ENCODE assay signal across 8 cellular contexts in genomic region chr4:158670975-158671664, GRCh38. TPM values are rescaled to one million over a fixed set of nuclear protein-coding genes. Genes with fewer than 3 reads are reported as not detected.
A peak's percentile ranks its signal among the peaks of the same experiment; 100 is the strongest.
DNase-seq lines count a peak whose midpoint lies in the region; ATAC-seq, FAIRE-seq and TF ChIP-seq lines count a peak whose summit lies in the region.

No MANE protein-coding gene starts in this region.

- CTCF ChIA-PET in PC-9 (lab: Charles Lee): interaction anchor here (0.5 kb wide), 1 partner anchor 1797 kb away, joined by 3 read pairs; no protein-coding TSS in a partner anchor

- no peaks in the 10 kb centered on the region for H3K9me2 ChIP-seq in PC-9 (ENCODE audit: insufficient read depth)

- BruUV-seq in PC-9 (replicated peaks; lab: Mats Ljungman, UMichigan): no TSS peak

- H2AFZ ChIP-seq in PC-9: peak overlapping the region; percentile 97
- peak overlapping the region; percentile 88 for H2AFZ ChIP-seq in neural progenitor cell (replicated peaks)

- H3F3A ChIP-seq in PC-9 (ENCODE audit: insufficient read depth, low read depth): peaks cover 8% of the 10 kb centered on the region; the same call in 1 of the 2 replicates
- H3F3A ChIP-seq in neural progenitor cell (ENCODE audit: low read depth): peaks cover 25% of the 10 kb centered on the region

- H3K27me3 ChIP-seq in PC-9 (ENCODE audit: insufficient read depth, low read depth) (no peaks in the 10 kb centered on the region), foreskin keratinocyte (no peaks in the 10 kb centered on the region), neural progenitor cell (no peaks in the 10 kb centered on the region)

- H3K4me3 Mint-ChIP-seq in neural progenitor cell: peak overlapping the region; percentile 99

- no peaks in the 10 kb centered on the region for H3K9me3 ChIP-seq in PC-9 (ENCODE audit: insufficient read depth, low read depth)
- no peaks in the 10 kb centered on the region for H3K9me3 ChIP-seq in neural progenitor cell (ENCODE audit: low read depth)

- peak overlapping the region; percentile 74 for H3K27ac ChIP-seq in PC-9
- H3K27ac ChIP-seq in foreskin keratinocyte: peak overlapping the region; percentile 82
- peak overlapping the region; percentile 96 for H3K27ac ChIP-seq in neural progenitor cell
- peak overlapping the region; percentile 95 for H3K27ac ChIP-seq in substantia nigra (ENCODE audit: low read depth, low read length, poor library complexity, severe bottlenecking)

- H4K20me1 ChIP-seq in PC-9 (ENCODE audit: insufficient read depth) (no peaks in the 10 kb centered on the region), neural progenitor cell (ENCODE audit: low read depth) (peaks cover 23% of the 10 kb centered on the region)

- ATAC-seq in GM21360 (IDR thresholded peaks at IDR 0.05; ENCODE audit: unreplicated experiment): peak; percentile 30
- ATAC-seq in foreskin keratinocyte: peak; percentile 29

- POLR2A ChIA-PET in PC-9 (lab: Charles Lee; ENCODE audit: unreplicated experiment): interaction anchor here (0.6 kb wide), 1 partner anchor 139 kb away, joined by 3 read pairs; no protein-coding TSS in a partner anchor

- DNase-seq in D721Med (ENCODE audit: insufficient read length, low spot score) (no peak), HT1080 (ENCODE audit: low read depth) (peak; percentile 68), PC-9 (peak; percentile 57 to 63), activated gamma-delta T cell (lab: John Stamatoyannopoulos, UW) (peak; percentile 55), foreskin keratinocyte (peak; percentile 42 to 73), neural progenitor cell (ENCODE audit: low spot score) (peak; percentile 92), substantia nigra (lab: John Stamatoyannopoulos, UW) (peak in 46 of 49 donors; percentile 3 to 80 (median 44))

- peak overlapping the region; percentile 78 for H3K9ac ChIP-seq in neural progenitor cell

- H3K9me3 Mint-ChIP-seq in neural progenitor cell: no peaks in the 10 kb centered on the region

- H3K36me3 Mint-ChIP-seq in neural progenitor cell: peaks cover 6% of the 10 kb centered on the region

- peak; percentile 63 for FAIRE-seq in D721Med (lab: Jason Lieb, UNC)

- peak overlapping the region; percentile 91 for H3K4me2 ChIP-seq in PC-9
- H3K4me2 ChIP-seq in neural progenitor cell: peak overlapping the region; percentile 90

- H3K79me2 ChIP-seq in PC-9 (ENCODE audit: low read depth) (peaks cover 19% of the 10 kb centered on the region), neural progenitor cell (ENCODE audit: low read depth) (peaks cover 55% of the 10 kb centered on the region)

- H3K4me3 ChIP-seq in PC-9 (peak overlapping the region; percentile 83), neural progenitor cell (peak overlapping the region; percentile 84)

- TF ChIP-seq CTCF in D721Med (IDR thresholded peaks at IDR 0.05; ENCODE audit: insufficient read depth, missing control alignments) (no peak), PC-9 (conservative IDR thresholded peaks at IDR 0.05) (no peak), foreskin keratinocyte (conservative IDR thresholded peaks at IDR 0.05) (no peak), neural progenitor cell (IDR thresholded peaks at IDR 0.05) (no peak)

- peaks cover 14% of the 10 kb centered on the region for H3K4me1 Mint-ChIP-seq in neural progenitor cell

- H3K27ac Mint-ChIP-seq in neural progenitor cell: peak overlapping the region; percentile 100

- H3K36me3 ChIP-seq in PC-9 (ENCODE audit: low read depth): no peaks in the 10 kb centered on the region
- H3K36me3 ChIP-seq in neural progenitor cell: no peaks in the 10 kb centered on the region

- peaks cover 8% of the 10 kb centered on the region for H3K4me1 ChIP-seq in PC-9 (replicated peaks; ENCODE audit: insufficient read depth)
- no peaks in the 10 kb centered on the region for H3K4me1 ChIP-seq in foreskin keratinocyte
- peaks cover 7% of the 10 kb centered on the region for H3K4me1 ChIP-seq in neural progenitor cell

- intact Hi-C loops in PC-9 (cut with micrococcal nuclease; ENCODE audit: unreplicated experiment): loop anchor here (2.0 kb wide), 1 partner anchor 432 kb away; the partner anchor contains the start of gene RAPGEF2

- peaks cover 6% of the 10 kb centered on the region for H3K27me3 Mint-ChIP-seq in neural progenitor cell (ENCODE audit: insufficient read depth, low read depth)

RNA-seq across cellular contexts. Expression of gene C4orf46, which starts 0.6 kb away (rescaled TPM):
- 16.1 and 22.6 TPM in 2 replicates for total RNA-seq in HT1080 (2014; rRNA removed; shearing (Covaris generic))
- polyA plus RNA-seq in HT1080 (2015; cell fraction: cytosol; rRNA removed): 20.0 and 25.3 TPM in 2 replicates
- 13.9 and 17.4 TPM in 2 replicates for polyA plus RNA-seq in HT1080 (2015; cell fraction: nucleus; rRNA removed)
- 7.7 and 9.8 TPM in 2 replicates for total RNA-seq in PC-9 (2021)
- 13.4 and 14.9 TPM in 2 replicates for total RNA-seq in foreskin keratinocyte
- polyA plus RNA-seq in foreskin keratinocyte: 6.7 and 7.9 TPM in 2 replicates
- total RNA-seq in neural progenitor cell (ENCODE audit: low replicate concordance): 63.7 and 101 TPM in 2 replicates

RNA-seq across cellular contexts. Expression of gene ETFDH, which starts 1.0 kb away (rescaled TPM):
- 7.4 and 11.9 TPM in 2 replicates for total RNA-seq in HT1080 (2014; rRNA removed; shearing (Covaris generic))
- polyA plus RNA-seq in HT1080 (2015; cell fraction: cytosol; rRNA removed): 11.2 and 16.0 TPM in 2 replicates
- 27.5 and 31.9 TPM in 2 replicates for polyA plus RNA-seq in HT1080 (2015; cell fraction: nucleus; rRNA removed)
- total RNA-seq in PC-9 (2021): 16.9 and 21.0 TPM in 2 replicates
- total RNA-seq in foreskin keratinocyte: 10.9 and 12.4 TPM in 2 replicates
- polyA plus RNA-seq in foreskin keratinocyte: 9.5 and 10.8 TPM in 2 replicates
- 8.6 and 16.8 TPM in 2 replicates for total RNA-seq in neural progenitor cell (ENCODE audit: low replicate concordance)

RNA-seq across cellular contexts. Expression of gene PPID, which starts 52.1 kb away (rescaled TPM):
- 47.1 and 57.4 TPM in 2 replicates for total RNA-seq in HT1080 (2014; rRNA removed; shearing (Covaris generic))
- polyA plus RNA-seq in HT1080 (2015; cell fraction: cytosol; rRNA removed): 70.3 and 76.7 TPM in 2 replicates
- 56.0 and 59.6 TPM in 2 replicates for polyA plus RNA-seq in HT1080 (2015; cell fraction: nucleus; rRNA removed)
- 21.4 and 28.2 TPM in 2 replicates for total RNA-seq in PC-9 (2021)
- 36.1 and 38.5 TPM in 2 replicates for total RNA-seq in foreskin keratinocyte
- polyA plus RNA-seq in foreskin keratinocyte: 32.8 and 42.0 TPM in 2 replicates
- 54.0 and 106 TPM in 2 replicates for total RNA-seq in neural progenitor cell (ENCODE audit: low replicate concordance)
